In the genomic region with DNA sequence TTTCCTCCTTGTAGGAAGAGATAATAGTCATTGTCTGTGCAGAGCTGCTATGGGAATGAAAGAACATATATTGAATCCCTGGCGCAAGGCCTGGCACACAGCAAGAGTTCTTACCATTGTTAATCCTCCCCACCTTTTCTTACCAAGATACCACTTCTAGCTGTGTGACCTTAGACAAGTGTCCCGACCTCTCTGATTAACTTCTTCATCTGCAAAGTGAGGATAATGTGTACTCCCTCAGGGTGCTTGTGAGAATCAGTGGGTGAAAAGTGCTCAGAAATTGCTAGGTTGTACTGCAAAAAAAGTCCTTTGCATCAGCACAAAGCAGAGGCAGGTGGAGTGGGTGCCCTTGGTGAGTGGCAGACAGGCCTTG, we compare ENCODE assay signal across 29 cellular contexts. TPM values are rescaled to one million over a fixed set of nuclear protein-coding genes. Genes with fewer than 3 reads are reported as not detected.
DNase-seq lines count a peak whose midpoint lies in the region; ATAC-seq and TF ChIP-seq lines count a peak whose summit lies in the region.
"Had no signal": no experiment of that assay in that cellular context is flagged by ENCODE, and none has a peak within 500 bp of the region (broad histone marks: within the 10 kb centered on the region; RNA-seq: fewer than 3 reads in every experiment).

No MANE protein-coding gene starts in this region.

- no peak for ATAC-seq in activated naive CD8-positive, alpha-beta T cell treated with anti-CD3 and anti-CD28 coated beads, Interleukin-2, amount 50 U/mL, for 24 hours
- ATAC-seq: activated CD4-positive, alpha-beta T cell treated with anti-CD3 and anti-CD28 coated beads for 36 hours; gastroesophageal sphincter; GM12878; left lobe of liver; Right ventricle myocardium inferior; stimulated activated naive CD8-positive, alpha-beta T cell treated with anti-CD3 and anti-CD28 coated beads, Interleukin-15, Interleukin-2, amounts not matched to agents 100 U/mL and 50 U/mL, for 24 hours had no signal

- H3K27ac ChIP-seq in thyroid gland = peak overlapping the region in 2 of 3 donors; percentile 43 to 79
- H3K27ac ChIP-seq: gastroesophageal sphincter, testis, uterus had no signal

- no peaks in the 10 kb centered on the region for H3K9me3 Mint-ChIP-seq in activated naive CD8-positive, alpha-beta T cell (ENCODE audit: low read depth)
- H3K9me3 Mint-ChIP-seq in activated naive CD8-positive, alpha-beta T cell treated with anti-CD3 and anti-CD28 coated beads, Interleukin-2, amount 50 U/mL, for 24 hours = no peaks in the 10 kb centered on the region
- H3K9me3 Mint-ChIP-seq: CD4-positive, alpha-beta T cell; HFFc6; T-helper 2 cell treated with Interferon-gamma antibody and Interleukin-4, amounts not matched to agents 5 μg/mL and 100 μg/mL, for 36 hours had no signal

- 87 to 91% methylated on average over 2 of the region's 2 CpGs for WGBS in thyroid gland, 2 donors

- peaks cover 16% of the 10 kb centered on the region for H3K4me1 Mint-ChIP-seq in activated naive CD8-positive, alpha-beta T cell (ENCODE audit: low read depth)
- peaks cover 18% of the 10 kb centered on the region for H3K4me1 Mint-ChIP-seq in activated naive CD8-positive, alpha-beta T cell treated with anti-CD3 and anti-CD28 coated beads, Interleukin-2, amount 50 U/mL, for 24 hours

- H3K27ac Mint-ChIP-seq in activated naive CD8-positive, alpha-beta T cell = peak overlapping the region; percentile 0
- H3K27ac Mint-ChIP-seq in activated naive CD8-positive, alpha-beta T cell treated with anti-CD3 and anti-CD28 coated beads, Interleukin-2, amount 50 U/mL, for 24 hours = no peak overlapping the region
- H3K27ac Mint-ChIP-seq: activated CD4-positive, alpha-beta T cell treated with anti-CD3 and anti-CD28 coated beads for 36 hours; CD4-positive, alpha-beta T cell; HFFc6; T-helper 2 cell treated with Interferon-gamma antibody and Interleukin-4, amounts not matched to agents 5 μg/mL and 100 μg/mL, for 36 hours had no signal

- no peak for TF ChIP-seq POLR2A in thyroid gland (IDR thresholded peaks at IDR 0.05)

- no peaks in the 10 kb centered on the region for H3K9me3 ChIP-seq in thyroid gland
- H3K9me3 ChIP-seq: gastroesophageal sphincter, testis, uterus had no signal

- H3K36me3 Mint-ChIP-seq in activated naive CD8-positive, alpha-beta T cell = peaks cover 2% of the 10 kb centered on the region
- H3K36me3 Mint-ChIP-seq in activated naive CD8-positive, alpha-beta T cell treated with anti-CD3 and anti-CD28 coated beads, Interleukin-2, amount 50 U/mL, for 24 hours (ENCODE audit: low read depth) = peaks cover 13% of the 10 kb centered on the region

- peaks cover 12 to 38% of the 10 kb centered on the region in 2 donors for H3K4me1 ChIP-seq in thyroid gland

- no peak for DNase-seq in activated naive CD8-positive, alpha-beta T cell treated with anti-CD3 and anti-CD28 coated beads, Interleukin-2, amount 50 U/mL, for 24 hours
- DNase-seq in epithelial cell of esophagus (ENCODE audit: low read depth) = no peak
- no peak for DNase-seq in thyroid gland
- DNase-seq in SKM-1 treated with dmso at 0.1 percent for 144 hours (lab: John Stamatoyannopoulos, UW; ENCODE audit: unreplicated experiment) = no peak
- no peak for DNase-seq in stimulated activated naive CD4-positive, alpha-beta T cell treated with Interleukin-2 at 50 U/mL for 16 hours (lab: John Stamatoyannopoulos, UW)
- DNase-seq: activated CD4-positive, alpha-beta T cell treated with anti-CD3 and anti-CD28 coated beads for 36 hours; activated gamma-delta T cell; activated T-cell treated with anti-CD3 and anti-CD28 coated beads for 4 hours; CD4-positive, alpha-beta T cell; central memory CD4-positive, alpha-beta T cell; EL; HFFc6; hypothalamus; Kasumi-1; mesenchymal stem cell; NCI-H1436 treated with DMSO at 0.1 percent for 48 hours; stimulated activated CD4-positive, alpha-beta T cell treated with anti-CD3 and anti-CD28 coated beads, Interleukin-4, amount 100 ng/mL, for 4 hours; stimulated activated naive CD8-positive, alpha-beta T cell treated with anti-CD3 and anti-CD28 coated beads, Interleukin-15, Interleukin-2, amounts not matched to agents 100 U/mL and 50 U/mL, for 24 hours; testis; uterus had no signal

- H3K27me3 ChIP-seq in thyroid gland = no peaks in the 10 kb centered on the region
- H3K27me3 ChIP-seq: testis had no signal

- TF ChIP-seq CTCF in epithelial cell of esophagus (IDR thresholded peaks at IDR 0.05; ENCODE audit: insufficient read depth, low read depth, low read length, missing control alignments) (peak; percentile 5), thyroid gland (IDR thresholded peaks at IDR 0.05) (no peak)

- H3K27me3 Mint-ChIP-seq in activated naive CD8-positive, alpha-beta T cell = no peaks in the 10 kb centered on the region
- peaks cover 9% of the 10 kb centered on the region for H3K27me3 Mint-ChIP-seq in activated naive CD8-positive, alpha-beta T cell treated with anti-CD3 and anti-CD28 coated beads, Interleukin-2, amount 50 U/mL, for 24 hours

- no peak overlapping the region for H3K4me3 Mint-ChIP-seq in activated naive CD8-positive, alpha-beta T cell
- no peak overlapping the region for H3K4me3 Mint-ChIP-seq in activated naive CD8-positive, alpha-beta T cell treated with anti-CD3 and anti-CD28 coated beads, Interleukin-2, amount 50 U/mL, for 24 hours
- H3K4me3 Mint-ChIP-seq: activated CD4-positive, alpha-beta T cell treated with anti-CD3 and anti-CD28 coated beads for 36 hours; CD4-positive, alpha-beta T cell; HFFc6; T-helper 2 cell treated with Interferon-gamma antibody and Interleukin-4, amounts not matched to agents 5 μg/mL and 100 μg/mL, for 36 hours had no signal

- intact Hi-C loops in thyroid gland (cut with DNase I) = loop anchor here (5.0 kb wide), 1 partner anchor 51 kb away; no protein-coding TSS in a partner anchor

- H3K4me3 ChIP-seq in epithelial cell of esophagus (ENCODE audit: low read length) (no peak overlapping the region), thyroid gland (replicated peaks in 1 of 3) (no peak overlapping the region)
- H3K4me3 ChIP-seq: gastroesophageal sphincter, GM12878, testis, uterus had no signal

- peaks cover 7 to 12% of the 10 kb centered on the region in 2 donors for H3K36me3 ChIP-seq in thyroid gland
- H3K36me3 ChIP-seq: uterus had no signal

RNA-seq across cellular contexts. Expression of a gene that starts 3.7 kb away (rescaled TPM):
- 10 to 100 TPM in 3 of 4 donors, 1 to 10 TPM in 1; 7.1 to 53.1 (median 30.6) TPM for total RNA-seq in thyroid gland
- total RNA-seq: activated CD4-positive, alpha-beta T cell treated with anti-CD3 and anti-CD28 coated beads for 36 hours; CD4-positive, alpha-beta T cell; GM12878; left lobe of liver; NCI-H460; OCI-LY7; Right ventricle myocardium inferior had no signal

RNA-seq across cellular contexts. Expression of a gene that starts 5.8 kb away (rescaled TPM):
- total RNA-seq in thyroid gland = 10 to 100 TPM; 66.9 to 86.7 (median 78.3) TPM

RNA-seq across cellular contexts. Expression of a gene that starts 6.1 kb away (rescaled TPM):
- 10 to 100 TPM; 25.3 to 39.4 (median 28.3) TPM for total RNA-seq in thyroid gland

RNA-seq across cellular contexts. Expression of a gene that starts 18.2 kb away (rescaled TPM):
- total RNA-seq in thyroid gland = not detected
- total RNA-seq: activated CD4-positive, alpha-beta T cell treated with anti-CD3 and anti-CD28 coated beads for 36 hours; CD4-positive, alpha-beta T cell; fibroblast of lung; GM12878; left lobe of liver; NCI-H460; OCI-LY7; Right ventricle myocardium inferior had no signal

RNA-seq across cellular contexts. Expression of a gene that starts 40.9 kb away (rescaled TPM):
- total RNA-seq in thyroid gland = 100 to 1,000 TPM in 2 of 4 donors, 10 to 100 TPM in 2; 49.2 to 154 (median 118) TPM
- total RNA-seq: CD4-positive, alpha-beta T cell; fibroblast of lung; GM12878; left lobe of liver; NCI-H460; OCI-LY7 had no signal
